23 cellular contexts compared by ENCODE assay signal in the genomic region with DNA sequence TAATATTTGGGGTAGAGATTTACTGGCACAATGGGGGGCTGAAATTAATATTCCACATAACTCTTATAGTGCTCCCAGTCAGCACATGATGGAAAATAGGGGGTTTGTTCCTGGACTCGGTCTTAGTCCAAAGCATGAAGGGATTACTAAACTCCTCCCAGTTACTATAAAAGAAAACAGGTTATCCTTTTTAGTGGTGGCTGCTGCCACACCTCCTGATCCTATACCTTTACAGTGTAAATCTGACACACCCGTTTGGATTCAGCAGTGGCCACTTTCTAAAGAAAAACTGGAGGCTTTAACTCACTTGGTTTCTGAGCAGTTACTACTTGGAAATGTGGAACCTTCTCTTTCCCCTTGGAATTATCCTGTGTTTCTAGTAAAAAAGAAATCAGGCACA.
"Had no signal": no experiment of that assay in that cellular context is flagged by ENCODE, and none has a peak within 500 bp of the region (broad histone marks: within the 10 kb centered on the region; RNA-seq: fewer than 3 reads in every experiment).

No MANE protein-coding gene starts in this region.

- H3K36me3 ChIP-seq: brain microvascular endothelial cell, cardiac muscle cell had no signal

- H3K4me3 ChIP-seq: cardiac muscle cell, PC-9 had no signal

- H3K9ac ChIP-seq: KMS-11 had no signal

- H3K4me2 ChIP-seq: KMS-11, PC-9 had no signal

- H3K27ac ChIP-seq: brain microvascular endothelial cell, cardiac muscle cell, KMS-11, PC-9 had no signal

- H2AFZ ChIP-seq: PC-9 had no signal

- DNase-seq: activated CD4-positive, alpha-beta memory T cell treated with anti-CD3 and anti-CD28 coated beads, Interleukin-2, amount 10 ng/mL, durations not matched to agents 7 days and 5 days; activated CD4-positive, alpha-beta T cell treated with anti-CD3 and anti-CD28 coated beads, Interleukin-2, amount 50 U/mL, for 1 hour; activated CD4-positive, CD25-positive, alpha-beta regulatory T cell; activated gamma-delta T cell; activated naive CD4-positive, alpha-beta T cell treated with anti-CD3 and anti-CD28 coated beads, Interleukin-2, amount 10 ng/mL, durations not matched to agents 7 days and 5 days; activated naive CD8-positive, alpha-beta T cell treated with anti-CD3 and anti-CD28 coated beads for 36 hours; activated T-cell treated with anti-CD3 and anti-CD28 coated beads for 4 hours; activated T-cell treated with anti-CD3 and anti-CD28 coated beads, Interleukin-2, amount 50 U/mL, for 48 hours; brain microvascular endothelial cell; NCI-H1092; NCI-H1417; NCI-H1694 treated with DMSO at 0.1 percent for 48 hours; NCI-H2029 treated with DMSO at 0.1 percent for 48 hours; NCI-H510A treated with DMSO at 0.1 percent for 48 hours; NCI-H774; NK-92 treated with Interleukin-12 subunit alpha and Interleukin-12 subunit beta, amount 100 ng/mL, for 24 hours; PC-9; SHP77 treated with DMSO at 0.1 percent for 48 hours; T-helper 17 cell; T-helper 9 cell had no signal

- ATAC-seq: activated T-helper 17 cell treated with anti-CD3 and anti-CD28 coated beads, Interleukin-2, amount 50 U/mL, for 72 hours; T-helper 17 cell had no signal

- H3K27me3 ChIP-seq: brain microvascular endothelial cell, cardiac muscle cell had no signal
